Comparison of ENCODE assay signal across 18 cellular contexts in genomic region chr2:95007822-95008221, GRCh38. TPM values are rescaled to one million over a fixed set of nuclear protein-coding genes. Genes with fewer than 3 reads are reported as not detected.
DNase-seq lines count a peak whose midpoint lies in the region; TF ChIP-seq lines count a peak whose summit lies in the region.
"Had no signal": no experiment of that assay in that cellular context is flagged by ENCODE, and none has a peak within 500 bp of the region (broad histone marks: within the 10 kb centered on the region; RNA-seq: fewer than 3 reads in every experiment).

No MANE protein-coding gene starts in this region.

- H3K9me3 Mint-ChIP-seq in endodermal cell, result no peaks in the 10 kb centered on the region
- H3K9me3 Mint-ChIP-seq: mesothelial cell of epicardium; stimulated activated naive CD8-positive, alpha-beta T cell treated with anti-CD3 and anti-CD28 coated beads, Interleukin-15, Interleukin-2, amounts not matched to agents 100 ng/mL and 50 ng/mL, for 24 hours had no signal

- no peak overlapping the region for H3K4me3 Mint-ChIP-seq in endodermal cell
- H3K4me3 Mint-ChIP-seq: immature natural killer cell; mesothelial cell of epicardium; stimulated activated naive CD8-positive, alpha-beta T cell treated with anti-CD3 and anti-CD28 coated beads, Interleukin-15, Interleukin-2, amounts not matched to agents 100 ng/mL and 50 ng/mL, for 24 hours had no signal

- no peaks in the 10 kb centered on the region for H3K27me3 Mint-ChIP-seq in endodermal cell (ENCODE audit: insufficient read depth)
- H3K27me3 Mint-ChIP-seq: stimulated activated naive CD8-positive, alpha-beta T cell treated with anti-CD3 and anti-CD28 coated beads, Interleukin-15, Interleukin-2, amounts not matched to agents 100 ng/mL and 50 ng/mL, for 24 hours had no signal

- peak; percentile 70 for TF ChIP-seq EP300 in stomach (IDR thresholded peaks at IDR 0.05)

- H3K4me1 ChIP-seq in endodermal cell (ENCODE audit: control insufficient read depth, insufficient read depth, low read length) (no peaks in the 10 kb centered on the region), stomach (peaks cover 0 to 5% (median 0%) of the 10 kb centered on the region in 4 donors), uterus (no peaks in the 10 kb centered on the region), esophagus squamous epithelium (no peaks in the 10 kb centered on the region)
- H3K4me1 ChIP-seq: gastroesophageal sphincter had no signal

- no peak for TF ChIP-seq POLR2A in stomach (IDR thresholded peaks at IDR 0.05)
- no peak for TF ChIP-seq POLR2A in uterus (IDR thresholded peaks at IDR 0.05)
- no peak for TF ChIP-seq POLR2A in esophagus squamous epithelium (IDR thresholded peaks at IDR 0.05)

- peak; percentile 48 for DNase-seq in NCI-H2227 (lab: John Stamatoyannopoulos, UW; ENCODE audit: unreplicated experiment)
- DNase-seq in endodermal cell, result peak; percentile 36
- DNase-seq in medulla oblongata (ENCODE audit: extremely low spot score), result peak; percentile 73
- DNase-seq in stomach, result no peak
- no peak for DNase-seq in AG08395 (ENCODE audit: low spot score)
- DNase-seq in uterus, result no peak
- DNase-seq in esophagus squamous epithelium (lab: John Stamatoyannopoulos, UW), result no peak
- DNase-seq: activated CD4-positive, alpha-beta T cell treated with anti-CD3 and anti-CD28 coated beads, Interleukin-2, amount 50 U/mL, for 48 hours; amniotic stem cell; immature natural killer cell; NCI-H1436 treated with DMSO at 0.1 percent for 48 hours; OCI-M1; SK-N-SH had no signal

- no peak overlapping the region for H3K9ac ChIP-seq in endodermal cell (ENCODE audit: extremely low read depth, low read length, poor library complexity, severe bottlenecking)
- H3K9ac ChIP-seq: SK-N-SH had no signal

- no peaks in the 10 kb centered on the region for H3K4me1 Mint-ChIP-seq in endodermal cell
- H3K4me1 Mint-ChIP-seq: immature natural killer cell, mesothelial cell of epicardium had no signal

- H3K27ac Mint-ChIP-seq in endodermal cell, result no peak overlapping the region
- H3K27ac Mint-ChIP-seq: immature natural killer cell; mesothelial cell of epicardium; stimulated activated naive CD8-positive, alpha-beta T cell treated with anti-CD3 and anti-CD28 coated beads, Interleukin-15, Interleukin-2, amounts not matched to agents 100 ng/mL and 50 ng/mL, for 24 hours had no signal

- H3K27me3 ChIP-seq in endodermal cell (ENCODE audit: control insufficient read depth, insufficient read depth, low read length, poor library complexity, severe bottlenecking), result no peaks in the 10 kb centered on the region
- peaks cover 0 to 9% (median 0%) of the 10 kb centered on the region in 3 donors for H3K27me3 ChIP-seq in stomach
- H3K27me3 ChIP-seq in uterus, result no peaks in the 10 kb centered on the region
- H3K27me3 ChIP-seq in esophagus squamous epithelium, result peaks cover 0 to 8% (median 0%) of the 10 kb centered on the region in 4 donors

- WGBS in endodermal cell (ENCODE audit: insufficient coverage in 1 of 2, insufficient read length in 1 of 2), 2 experiments, result 85 to 88% methylated on average over 8 of the region's 8 CpGs
- 64 to 86% (median 81%) methylated on average over 8 of the region's 8 CpGs for WGBS in stomach, 5 donors
- WGBS in esophagus squamous epithelium, 2 donors, result 75 to 80% methylated on average over 5 to 8 of the region's 8 CpGs

- H3K4me3 ChIP-seq in endodermal cell (ENCODE audit: low read length), result no peak overlapping the region
- H3K4me3 ChIP-seq in stomach, result no peak overlapping the region
- no peak overlapping the region for H3K4me3 ChIP-seq in uterus
- no peak overlapping the region for H3K4me3 ChIP-seq in esophagus squamous epithelium
- H3K4me3 ChIP-seq: gastroesophageal sphincter had no signal

- intact Hi-C loops in stomach (cut with DNase I; ENCODE audit: low total_unique reads) (no loop called here), uterus (cut with DNase I; ENCODE audit: low total_unique reads) (no loop called here), esophagus squamous epithelium (cut with DNase I) (no loop called here)

- H3K36me3 ChIP-seq in endodermal cell (ENCODE audit: control insufficient read depth, insufficient read depth, low read length) (no peaks in the 10 kb centered on the region), stomach (no peaks in the 10 kb centered on the region), uterus (no peaks in the 10 kb centered on the region), esophagus squamous epithelium (no peaks in the 10 kb centered on the region)
- H3K36me3 ChIP-seq: gastroesophageal sphincter had no signal

- no peaks in the 10 kb centered on the region for H3K36me3 Mint-ChIP-seq in endodermal cell (ENCODE audit: low read depth)
- H3K36me3 Mint-ChIP-seq: immature natural killer cell, mesothelial cell of epicardium had no signal

- TF ChIP-seq CTCF in endodermal cell (conservative IDR thresholded peaks at IDR 0.05) (no peak), stomach (IDR thresholded peaks at IDR 0.05) (no peak), uterus (IDR thresholded peaks at IDR 0.05) (no peak), esophagus squamous epithelium (IDR thresholded peaks at IDR 0.05) (no peak)

- no peaks in the 10 kb centered on the region for H3K9me3 ChIP-seq in endodermal cell (ENCODE audit: control insufficient read depth, low read length)
- H3K9me3 ChIP-seq in stomach, result no peaks in the 10 kb centered on the region
- H3K9me3 ChIP-seq in uterus, result no peaks in the 10 kb centered on the region
- no peaks in the 10 kb centered on the region for H3K9me3 ChIP-seq in esophagus squamous epithelium
- H3K9me3 ChIP-seq: gastroesophageal sphincter, SK-N-SH had no signal

- H3K27ac ChIP-seq in endodermal cell (ENCODE audit: low read depth, low read length) (no peak overlapping the region), stomach (peak overlapping the region in 2 of 5 donors; percentile 31 to 76), uterus (no peak overlapping the region), esophagus squamous epithelium (no peak overlapping the region)
- H3K27ac ChIP-seq: gastroesophageal sphincter had no signal

RNA-seq across cellular contexts. Expression of gene MAL, which starts 17.7 kb away (rescaled TPM):
- not detected for total RNA-seq in endodermal cell
- polyA plus RNA-seq in endodermal cell (2013, experiment 1 of 2), result 10.1 TPM
- 9.4 TPM for polyA plus RNA-seq in endodermal cell (2013, experiment 2 of 2)
- total RNA-seq in stomach, result 10 to 100 TPM in 3 of 5 donors, 1 to 10 TPM in 2; 3.2 to 95.5 (median 15.8) TPM
- 100 to 1,000 TPM in 1 of 3 donors, 10 to 100 TPM in 2; 14.8 to 198 (median 67.2) TPM for polyA plus RNA-seq in stomach
- total RNA-seq in uterus, result 1 to 10 TPM in 2 of 4 donors, under 1 TPM in 1, not detected in 1; 0.29 to 1.7 (median 1.6) TPM
- 1,000 to 10,000 TPM in 1 of 4 donors, 100 to 1,000 TPM in 3; 469 to 1,903 (median 516) TPM for total RNA-seq in esophagus squamous epithelium
- total RNA-seq: mesothelial cell of epicardium, osteoblast had no signal
- polyA plus RNA-seq: BJ, SK-N-SH had no signal

Comparison
In these comparisons a context has a peak if more than half of its experiments do, and no peak if none do; other contexts are left out.
1. DNase-seq: peak in NCI-H2227 (single experiment), endodermal cell (single experiment) and medulla oblongata (single experiment); none in stomach (single experiment), AG08395 (single experiment), uterus (0 of 2) and esophagus squamous epithelium (single experiment).
2. RNA of gene MAL, which starts 17.7 kb away (total RNA-seq): 469 to 1,903 TPM in esophagus squamous epithelium; 3.2 to 95.5 TPM in stomach, 0.29 to 1.7 TPM in uterus and not detected in endodermal cell; every median in the first group is over 4 times any median in the second.